Comparison of ENCODE assay signal across 11 cellular contexts in genomic region chr20:31237763-31238162, GRCh38. TPM values are rescaled to one million over a fixed set of nuclear protein-coding genes. Genes with fewer than 3 reads are reported as not detected.
"Had no signal": no experiment of that assay in that cellular context is flagged by ENCODE, and none has a peak within 500 bp of the region (broad histone marks: within the 10 kb centered on the region; RNA-seq: fewer than 3 reads in every experiment).

No MANE protein-coding gene starts in this region.

- ATAC-seq: HCT116 had no signal

- H3K4me2 ChIP-seq: KMS-11 had no signal

- DNase-seq: GOT3, H7, HFFc6, KBM-7 had no signal

- H3K4me1 ChIP-seq: HAP-1 had no signal

- FAIRE-seq: HTR-8/SVneo had no signal

- H3K4me3 ChIP-seq: HAP-1 had no signal

- H3K9ac ChIP-seq: KMS-11 had no signal

- H3K36me3 ChIP-seq: HAP-1 had no signal

- H3K27ac ChIP-seq: KMS-11 had no signal

RNA-seq across cellular contexts. Expression of gene DEFB115, which starts 19.7 kb away (rescaled TPM):
- total RNA-seq: H4, H7, HFFc6, HT-29 had no signal
- polyA plus RNA-seq: IgD-negative memory B cell had no signal
